In the genomic region with DNA sequence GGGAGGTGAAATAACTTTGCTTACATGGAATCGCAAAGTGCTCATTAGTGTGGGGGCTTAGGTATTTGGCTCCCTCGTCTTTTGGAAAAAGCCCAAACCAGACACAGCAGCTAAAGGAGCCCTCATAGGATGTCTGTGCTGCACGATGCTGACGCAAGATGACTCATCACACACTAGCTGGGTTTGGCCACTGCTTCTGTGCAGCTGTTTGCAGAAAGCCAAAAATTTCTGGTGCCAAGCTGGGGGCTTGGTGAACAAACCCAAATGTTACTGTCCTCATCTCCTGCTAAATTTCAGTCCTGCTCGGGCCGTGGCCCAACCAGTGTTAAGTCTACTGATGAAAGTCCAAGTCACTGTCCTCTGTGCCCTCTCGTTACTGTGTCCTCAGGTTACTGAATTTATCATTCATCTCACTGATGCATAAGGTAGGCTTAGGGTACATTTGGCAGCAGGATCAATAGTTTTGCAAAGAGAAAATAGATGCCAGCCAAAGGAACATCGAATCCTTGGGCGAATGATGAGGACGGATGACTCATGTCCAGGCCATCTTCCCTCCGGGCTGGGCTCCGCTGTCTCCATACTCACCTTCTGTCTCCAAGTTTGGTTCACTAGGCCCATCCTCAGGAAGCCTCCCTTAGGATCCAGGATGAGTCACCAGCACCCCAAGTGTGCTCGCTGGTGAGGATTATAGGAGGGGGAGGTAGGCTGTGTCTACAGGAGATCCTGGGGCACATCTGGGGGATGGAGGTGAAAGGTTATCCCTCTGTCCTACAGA, we compare ENCODE assay signal across 1 cellular context.
A peak's percentile ranks its signal among the peaks of the same experiment; 100 is the strongest.
TF ChIP-seq lines count a peak whose summit lies in the region.

No MANE protein-coding gene starts in this region.

TF ChIP-seq in K562, 482 proteins besides CTCF, POLR2A, EP300 and RAD21 (continued from another document and continues in another):
- TF ChIP-seq, protein P1, sequence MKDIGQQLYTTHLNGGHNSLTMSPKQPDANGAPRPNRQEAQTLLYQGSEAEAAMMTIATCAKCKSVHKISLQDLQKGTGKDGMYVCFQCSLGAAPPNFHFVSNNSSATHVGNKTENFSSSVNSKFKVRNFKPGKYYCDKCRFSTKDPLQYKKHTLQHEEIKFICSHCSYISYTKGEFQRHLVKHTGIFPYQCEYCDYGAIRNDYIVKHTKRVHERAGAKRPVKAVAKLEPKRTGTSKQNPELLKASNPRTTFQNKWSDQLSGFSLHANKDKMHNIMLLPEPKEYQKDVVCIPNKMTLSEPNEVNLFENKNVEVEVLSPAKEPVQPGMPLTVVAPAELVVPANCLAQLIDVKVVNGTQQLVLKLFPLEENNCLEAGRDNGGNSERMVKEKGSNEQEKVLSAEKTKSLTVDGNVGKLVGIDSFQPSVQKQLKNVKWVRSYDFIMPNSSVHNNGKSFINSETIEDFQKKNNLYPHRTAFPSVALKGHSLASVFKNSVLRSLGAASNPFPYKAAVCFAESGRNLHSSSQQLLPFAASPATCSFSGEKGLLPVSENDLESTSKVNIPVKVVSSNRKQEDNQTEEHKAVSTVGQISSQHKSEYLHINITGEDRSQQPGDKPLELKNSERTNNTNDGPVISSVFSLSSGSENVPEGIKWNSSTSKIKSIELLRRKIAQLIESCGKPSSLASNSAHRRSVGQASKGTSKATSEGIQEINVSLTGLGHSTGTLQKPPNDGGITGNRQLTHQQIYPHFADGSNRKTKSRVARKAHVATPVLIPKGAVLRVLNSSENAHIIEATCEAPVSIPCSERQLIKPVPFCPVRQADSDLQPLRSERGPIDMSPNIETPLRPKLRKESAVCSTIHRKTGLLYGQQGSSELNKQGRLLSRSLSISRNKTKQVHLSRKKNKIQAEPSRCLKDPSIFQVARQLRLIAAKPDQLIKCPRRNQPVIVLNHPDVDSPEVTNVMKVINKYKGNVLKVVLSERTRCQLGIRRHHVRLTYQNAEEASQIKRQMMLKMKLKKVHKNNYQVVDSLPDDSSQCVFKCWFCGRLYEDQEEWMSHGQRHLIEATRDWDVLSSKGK (CRISPR knock-in tag; IDR thresholded peaks at IDR 0.05): no peak
- no peak for TF ChIP-seq ZNF174 (CRISPR knock-in tag; IDR thresholded peaks at IDR 0.05)
- TF ChIP-seq CLOCK (CRISPR knock-in tag; IDR thresholded peaks at IDR 0.05; ENCODE audit: borderline replicate concordance): no peak
- TF ChIP-seq TRIM24 (IDR thresholded peaks at IDR 0.05): no peak
- TF ChIP-seq MEF2A (IDR thresholded peaks at IDR 0.05; ENCODE audit: control insufficient read depth, low read depth, low read length): no peak
- TF ChIP-seq MYC (IDR thresholded peaks at IDR 0.05; ENCODE audit: low read depth, low read length): 0 out of 2 replicates have a peak, but pooled peaks have one; percentile 26
- TF ChIP-seq MYC (CRISPR knock-in tag; IDR thresholded peaks at IDR 0.05; ENCODE audit: borderline replicate concordance, low read depth): no peak
- no peak for TF ChIP-seq TBP (optimal IDR thresholded peaks at IDR 0.05; ENCODE audit: low read depth, low read length)
- no peak for TF ChIP-seq ATF1 (CRISPR knock-in tag; IDR thresholded peaks at IDR 0.05)
- TF ChIP-seq ATF1 (tag; IDR thresholded peaks at IDR 0.05): peak; percentile 81
- no peak for TF ChIP-seq GTF2E2 (tag; IDR thresholded peaks at IDR 0.05)
- TF ChIP-seq KHSRP (IDR thresholded peaks at IDR 0.05): no peak
- no peak for TF ChIP-seq GTF3C2 (IDR thresholded peaks at IDR 0.05; ENCODE audit: borderline replicate concordance, extremely low read depth, insufficient read length)
- TF ChIP-seq CREB1 (IDR thresholded peaks at IDR 0.05): peak; percentile 47; the same call in 1 of the 2 replicates
- no peak for TF ChIP-seq CREB1 (CRISPR knock-in tag; IDR thresholded peaks at IDR 0.05)
- no peak for TF ChIP-seq SRSF7 (optimal IDR thresholded peaks at IDR 0.05; ENCODE audit: low read depth, low read length)
- TF ChIP-seq JUND (IDR thresholded peaks at IDR 0.05; ENCODE audit: borderline replicate concordance, low read depth, low read length): peak; percentile 96
- peak; percentile 97 for TF ChIP-seq JUND (tag; IDR thresholded peaks at IDR 0.05; ENCODE audit: borderline replicate concordance, low read depth, low read length)
- no peak for TF ChIP-seq ARID2 (IDR thresholded peaks at IDR 0.05)
- TF ChIP-seq CC2D1A (IDR thresholded peaks at IDR 0.05): no peak
- TF ChIP-seq, protein P2, sequence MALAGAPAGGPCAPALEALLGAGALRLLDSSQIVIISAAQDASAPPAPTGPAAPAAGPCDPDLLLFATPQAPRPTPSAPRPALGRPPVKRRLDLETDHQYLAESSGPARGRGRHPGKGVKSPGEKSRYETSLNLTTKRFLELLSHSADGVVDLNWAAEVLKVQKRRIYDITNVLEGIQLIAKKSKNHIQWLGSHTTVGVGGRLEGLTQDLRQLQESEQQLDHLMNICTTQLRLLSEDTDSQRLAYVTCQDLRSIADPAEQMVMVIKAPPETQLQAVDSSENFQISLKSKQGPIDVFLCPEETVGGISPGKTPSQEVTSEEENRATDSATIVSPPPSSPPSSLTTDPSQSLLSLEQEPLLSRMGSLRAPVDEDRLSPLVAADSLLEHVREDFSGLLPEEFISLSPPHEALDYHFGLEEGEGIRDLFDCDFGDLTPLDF (CRISPR knock-in tag; IDR thresholded peaks at IDR 0.05): no peak
- TF ChIP-seq HOXB6 (CRISPR knock-in tag; IDR thresholded peaks at IDR 0.05; ENCODE audit: borderline replicate concordance): no peak
- TF ChIP-seq NFE2 (IDR thresholded peaks at IDR 0.05; ENCODE audit: low read depth): peak; percentile 78
- peak in 1 of 2 experiments; percentile 71; a peak in 1 of 4 replicates for TF ChIP-seq RCOR1 (IDR thresholded peaks at IDR 0.05; ENCODE audit: borderline replicate concordance in 1 of 2, low read depth in 2 of 2, low read length in 2 of 2)
- no peak for TF ChIP-seq KDM4B (IDR thresholded peaks at IDR 0.05; ENCODE audit: borderline replicate concordance in 2 of 2, low read depth in 1 of 2)
- no peak for TF ChIP-seq RBBP5 (IDR thresholded peaks at IDR 0.05; ENCODE audit: borderline replicate concordance, insufficient read depth, low read length, poor library complexity, severe bottlenecking)
- no peak for TF ChIP-seq DDX20 (tag; IDR thresholded peaks at IDR 0.05; ENCODE audit: low read depth)
- no peak for TF ChIP-seq CEBPG (CRISPR knock-in tag; IDR thresholded peaks at IDR 0.05)
- peak in 1 of 2 experiments; percentile 22; a peak in 1 of 4 replicates for TF ChIP-seq CEBPG (tag; conservative IDR thresholded peaks at IDR 0.05 in 1 of 2, IDR thresholded peaks at IDR 0.05 in 1 of 2)
- TF ChIP-seq, protein P3, sequence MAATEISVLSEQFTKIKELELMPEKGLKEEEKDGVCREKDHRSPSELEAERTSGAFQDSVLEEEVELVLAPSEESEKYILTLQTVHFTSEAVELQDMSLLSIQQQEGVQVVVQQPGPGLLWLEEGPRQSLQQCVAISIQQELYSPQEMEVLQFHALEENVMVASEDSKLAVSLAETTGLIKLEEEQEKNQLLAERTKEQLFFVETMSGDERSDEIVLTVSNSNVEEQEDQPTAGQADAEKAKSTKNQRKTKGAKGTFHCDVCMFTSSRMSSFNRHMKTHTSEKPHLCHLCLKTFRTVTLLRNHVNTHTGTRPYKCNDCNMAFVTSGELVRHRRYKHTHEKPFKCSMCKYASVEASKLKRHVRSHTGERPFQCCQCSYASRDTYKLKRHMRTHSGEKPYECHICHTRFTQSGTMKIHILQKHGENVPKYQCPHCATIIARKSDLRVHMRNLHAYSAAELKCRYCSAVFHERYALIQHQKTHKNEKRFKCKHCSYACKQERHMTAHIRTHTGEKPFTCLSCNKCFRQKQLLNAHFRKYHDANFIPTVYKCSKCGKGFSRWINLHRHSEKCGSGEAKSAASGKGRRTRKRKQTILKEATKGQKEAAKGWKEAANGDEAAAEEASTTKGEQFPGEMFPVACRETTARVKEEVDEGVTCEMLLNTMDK (IDR thresholded peaks at IDR 0.05; ENCODE audit: borderline replicate concordance, insufficient read depth, low read depth, low read length, poor library complexity, severe bottlenecking): no peak
- no peak for TF ChIP-seq MED1 (CRISPR knock-in tag; IDR thresholded peaks at IDR 0.05; ENCODE audit: borderline replicate concordance)
- no peak for TF ChIP-seq SMARCB1 (IDR thresholded peaks at IDR 0.05; ENCODE audit: insufficient read length, low read depth)
- no peak for TF ChIP-seq SMAD1 (IDR thresholded peaks at IDR 0.05; ENCODE audit: low read depth, low read length, partially characterized antibody)
- no peak for TF ChIP-seq TSHZ1 (CRISPR knock-in tag; IDR thresholded peaks at IDR 0.05)
- peak; percentile 61 for TF ChIP-seq TFAP4 (CRISPR knock-in tag; IDR thresholded peaks at IDR 0.05; ENCODE audit: borderline replicate concordance)
- no peak for TF ChIP-seq CBX8 (IDR thresholded peaks at IDR 0.05; ENCODE audit: borderline replicate concordance, extremely low read depth, low read depth, low read length, poor library complexity, severe bottlenecking)
- 0 out of 2 replicates have a peak, but pooled peaks have one; percentile 27 for TF ChIP-seq SMAD4 (CRISPR knock-in tag; conservative IDR thresholded peaks at IDR 0.05)
- no peak for TF ChIP-seq CBFA2T2 (conservative IDR thresholded peaks at IDR 0.05)
- TF ChIP-seq ZNF589 (CRISPR knock-in tag; IDR thresholded peaks at IDR 0.05; ENCODE audit: low read depth): no peak
- no peak for TF ChIP-seq BCL6 (CRISPR knock-in tag; IDR thresholded peaks at IDR 0.05)
- TF ChIP-seq STAG1 (CRISPR knock-in tag; IDR thresholded peaks at IDR 0.05; ENCODE audit: borderline replicate concordance): no peak
- TF ChIP-seq JUN (IDR thresholded peaks at IDR 0.05; ENCODE audit: borderline replicate concordance, low read depth, low read length): peak; percentile 94
- TF ChIP-seq JUN (CRISPR knock-in tag; IDR thresholded peaks at IDR 0.05; ENCODE audit: borderline replicate concordance): no peak
- TF ChIP-seq SRSF1 (IDR thresholded peaks at IDR 0.05; ENCODE audit: low read depth, low read length): no peak
- TF ChIP-seq ETS2 (tag; IDR thresholded peaks at IDR 0.05; ENCODE audit: borderline replicate concordance, poor library complexity, severe bottlenecking): no peak
- peak; percentile 59; the same call in 1 of the 2 replicates for TF ChIP-seq MAFF (IDR thresholded peaks at IDR 0.05; ENCODE audit: low read length)
- TF ChIP-seq KDM2B (CRISPR knock-in tag; IDR thresholded peaks at IDR 0.05): no peak
- no peak for TF ChIP-seq ZNF785 (CRISPR knock-in tag; IDR thresholded peaks at IDR 0.05)
